ENCODE assay signal across 8 cellular contexts in genomic region chr1:83882906-83883305, GRCh38.
DNase-seq lines count a peak whose midpoint lies in the region; ATAC-seq and TF ChIP-seq lines count a peak whose summit lies in the region.

No MANE protein-coding gene starts in this region.

- H3K4me1 Mint-ChIP-seq in nephron progenitor cell, result no peaks in the 10 kb centered on the region
- no peaks in the 10 kb centered on the region for H3K4me1 Mint-ChIP-seq in activated CD4-positive, alpha-beta T cell treated with anti-CD3 and anti-CD28 coated beads, Interleukin-2, amount 10 ng/mL, durations not matched to agents 24 days and 14 days

- H3K27me3 Mint-ChIP-seq in nephron progenitor cell (ENCODE audit: low read depth, poor library complexity), result no peaks in the 10 kb centered on the region
- H3K27me3 Mint-ChIP-seq in activated CD4-positive, alpha-beta T cell treated with anti-CD3 and anti-CD28 coated beads, Interleukin-2, amount 10 ng/mL, durations not matched to agents 24 days and 14 days, result no peaks in the 10 kb centered on the region

- no peak overlapping the region for H3K27ac Mint-ChIP-seq in nephron progenitor cell
- no peak overlapping the region for H3K27ac Mint-ChIP-seq in activated CD4-positive, alpha-beta T cell treated with anti-CD3 and anti-CD28 coated beads, Interleukin-2, amount 10 ng/mL, durations not matched to agents 24 days and 14 days

- intact Hi-C loops in activated CD4-positive, alpha-beta T cell treated with anti-CD3 and anti-CD28 coated beads, Interleukin-2, amount 10 ng/mL, durations not matched to agents 24 days and 14 days (cut with micrococcal nuclease), result no loop called here

- no peak overlapping the region for H3K4me3 ChIP-seq in astrocyte of the spinal cord (ENCODE audit: low read depth, low read length)

- H3K9me3 Mint-ChIP-seq in nephron progenitor cell, result peaks cover 5% of the 10 kb centered on the region
- H3K9me3 Mint-ChIP-seq in activated CD4-positive, alpha-beta T cell treated with anti-CD3 and anti-CD28 coated beads, Interleukin-2, amount 10 ng/mL, durations not matched to agents 24 days and 14 days, result no peaks in the 10 kb centered on the region

- H3K36me3 Mint-ChIP-seq in nephron progenitor cell (ENCODE audit: low read depth), result peaks cover 11% of the 10 kb centered on the region
- H3K36me3 Mint-ChIP-seq in activated CD4-positive, alpha-beta T cell treated with anti-CD3 and anti-CD28 coated beads, Interleukin-2, amount 10 ng/mL, durations not matched to agents 24 days and 14 days (ENCODE audit: low read depth), result no peaks in the 10 kb centered on the region

- DNase-seq in NCI-H1092 (lab: John Stamatoyannopoulos, UW) (peak; percentile 21), astrocyte of the spinal cord (ENCODE audit: low read depth, low spot score) (peak; percentile 58), nephron progenitor cell (peak; percentile 4)
- DNase-seq in activated CD4-positive, alpha-beta T cell treated with anti-CD3 and anti-CD28 coated beads, Interleukin-2, amount 10 ng/mL, durations not matched to agents 24 days and 14 days, result no peak

- in situ Hi-C loops in astrocyte of the spinal cord (cut with HindIII; ENCODE audit: low sequenced_read_pairs), result no loop called here

- peak; percentile 10; the same call in 1 of the 2 replicates for TF ChIP-seq CTCF in GM12874 (IDR thresholded peaks at IDR 0.05; ENCODE audit: insufficient read depth, low read depth, low read length)
- TF ChIP-seq CTCF in astrocyte of the spinal cord (IDR thresholded peaks at IDR 0.05; ENCODE audit: low read depth, low read length), result peak; percentile 21
- no peak for TF ChIP-seq CTCF in nephron progenitor cell (IDR thresholded peaks at IDR 0.05)

- no peak for ATAC-seq in GM19455 (IDR thresholded peaks at IDR 0.05; ENCODE audit: unreplicated experiment)
- ATAC-seq in HG03280 (IDR thresholded peaks at IDR 0.05; ENCODE audit: unreplicated experiment), result no peak
- no peak for ATAC-seq in HG03571 (IDR thresholded peaks at IDR 0.05; ENCODE audit: unreplicated experiment)

- H3K4me3 Mint-ChIP-seq in nephron progenitor cell, result no peak overlapping the region
- no peak overlapping the region for H3K4me3 Mint-ChIP-seq in activated CD4-positive, alpha-beta T cell treated with anti-CD3 and anti-CD28 coated beads, Interleukin-2, amount 10 ng/mL, durations not matched to agents 24 days and 14 days
